Comparison of ENCODE assay signal across 10 cellular contexts in genomic region chr6:152185158-152185574, GRCh38.
DNase-seq lines count a peak whose midpoint lies in the region; ATAC-seq and TF ChIP-seq lines count a peak whose summit lies in the region.
"Had no signal": no experiment of that assay in that cellular context is flagged by ENCODE, and none has a peak within 500 bp of the region (broad histone marks: within the 10 kb centered on the region; RNA-seq: fewer than 3 reads in every experiment).

No MANE protein-coding gene starts in this region.

- intact Hi-C loops in left ventricle myocardium inferior (cut with micrococcal nuclease) = no loop called here
- intact Hi-C loops in left ventricle myocardium superior (cut with micrococcal nuclease) = no loop called here
- intact Hi-C loops in activated B cell treated with CpG ODN at 0.5 μM for 24 hours (cut with micrococcal nuclease) = loop anchor here (10.0 kb wide), 1 partner anchor 800 kb away; the partner anchor contains the start of gene FBXO5

- H3K4me1 ChIP-seq in left ventricle myocardium inferior (peaks cover 11% of the 10 kb centered on the region), urinary bladder (ENCODE audit: insufficient read depth) (no peaks in the 10 kb centered on the region)

- POLR2A ChIA-PET in activated B cell treated with CpG ODN at 0.5 μM for 24 hours (lab: Charles Lee) = interaction anchor here (1.0 to 4.2 kb wide), 12 partner anchors 14 to 494 kb away, joined by 3 to 26 read pairs (median 5); no protein-coding TSS in a partner anchor

- H3K9me3 Mint-ChIP-seq in activated B cell treated with CpG ODN at 0.5 μM for 24 hours = no peaks in the 10 kb centered on the region

- CTCF ChIA-PET in activated B cell treated with CpG ODN at 0.5 μM for 24 hours (lab: Charles Lee) = interaction anchor here (0.7 to 1.8 kb wide), 3 partner anchors 25 to 495 kb away, joined by 3 to 4 read pairs (median 4); no protein-coding TSS in a partner anchor

- TF ChIP-seq CTCF in left ventricle myocardium inferior (IDR thresholded peaks at IDR 0.05; ENCODE audit: borderline replicate concordance) (no peak), activated B cell treated with CpG ODN at 0.5 μM for 24 hours (IDR thresholded peaks at IDR 0.05) (no peak)

- DNase-seq in left ventricle myocardium inferior (no peak), left ventricle myocardium superior (no peak), activated B cell treated with CpG ODN at 0.5 μM for 24 hours (no peak), NCI-H2081 (lab: John Stamatoyannopoulos, UW) (no peak), GM19240 (ENCODE audit: insufficient read length, low spot score) (no peak), GM19238 (ENCODE audit: insufficient read length, low spot score) (no peak)
- DNase-seq: KBM-7 had no signal

- peak overlapping the region; percentile 90 for H3K4me3 Mint-ChIP-seq in activated B cell treated with CpG ODN at 0.5 μM for 24 hours
- H3K4me3 Mint-ChIP-seq: CD14-positive monocyte had no signal

- H3K36me3 Mint-ChIP-seq in activated B cell treated with CpG ODN at 0.5 μM for 24 hours (ENCODE audit: low read depth) = peaks cover 43% of the 10 kb centered on the region

- H3K4me1 Mint-ChIP-seq in activated B cell treated with CpG ODN at 0.5 μM for 24 hours = peaks cover 64% of the 10 kb centered on the region
- H3K4me1 Mint-ChIP-seq: CD14-positive monocyte had no signal

- H3K27ac ChIP-seq in left ventricle myocardium inferior (replicated peaks) (peak overlapping the region; percentile 34), urinary bladder (ENCODE audit: low read depth) (peak overlapping the region; percentile 23)

- peaks cover 52% of the 10 kb centered on the region for H3K36me3 ChIP-seq in left ventricle myocardium inferior
- H3K36me3 ChIP-seq in urinary bladder (ENCODE audit: insufficient read depth) = no peaks in the 10 kb centered on the region

- ATAC-seq in left ventricle myocardium superior (no peak), HG03025 (IDR thresholded peaks at IDR 0.05; ENCODE audit: low FRiP score, unreplicated experiment) (peak; percentile 37), activated B cell treated with CpG ODN at 0.5 μM for 24 hours (ENCODE audit: low read depth) (peak; percentile 59)

- H3K9me3 ChIP-seq in left ventricle myocardium inferior (replicated peaks) = no peaks in the 10 kb centered on the region

- 73% methylated on average over 4 of the region's 4 CpGs for WGBS in urinary bladder

- no peaks in the 10 kb centered on the region for H3K27me3 ChIP-seq in left ventricle myocardium inferior (ENCODE audit: low read depth)

- H3K27ac Mint-ChIP-seq in activated B cell treated with CpG ODN at 0.5 μM for 24 hours = peak overlapping the region; percentile 99

- H3K4me3 ChIP-seq in left ventricle myocardium inferior (no peak overlapping the region), urinary bladder (ENCODE audit: low read depth, low read length) (no peak overlapping the region)

- H3K27me3 Mint-ChIP-seq in activated B cell treated with CpG ODN at 0.5 μM for 24 hours = no peaks in the 10 kb centered on the region
